Comparison of ENCODE assay signal across 7 cellular contexts in the genomic region with DNA sequence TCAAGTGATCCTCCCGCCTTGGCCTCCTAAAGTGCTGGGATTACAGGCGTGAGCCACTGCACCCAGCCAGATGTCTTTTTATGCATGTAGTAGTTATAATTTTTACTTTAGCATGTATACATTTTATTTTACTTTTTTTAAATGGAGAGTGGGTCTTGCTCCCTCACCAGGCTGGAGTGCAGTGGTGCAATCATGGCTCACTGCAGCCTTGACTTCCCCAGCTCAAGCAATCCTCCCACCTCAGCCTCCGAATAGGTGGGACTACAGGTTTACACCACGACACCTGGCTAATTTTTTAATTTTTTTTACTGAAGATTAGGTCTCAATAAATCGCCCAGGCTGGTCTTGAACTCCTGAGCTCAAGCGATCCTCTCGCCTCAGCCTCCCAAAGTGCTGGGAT. TPM values are rescaled to one million over a fixed set of nuclear protein-coding genes. Genes with fewer than 3 reads are reported as not detected.
DNase-seq lines count a peak whose midpoint lies in the region; ATAC-seq and TF ChIP-seq lines count a peak whose summit lies in the region.
"Not testable (repeated sequence)": the region's sequence is repeated elsewhere in the genome, so short reads cannot be mapped to it uniquely, and the experiment has no call there.

No MANE protein-coding gene starts in this region.

- not testable (repeated sequence) for DNase-seq in H9; cardiac fibroblast (ENCODE audit: low read depth in 2 of 2); foreskin fibroblast; neural crest cell (ENCODE audit: low read depth, low spot score)
- DNase-seq in OCI-LY7 (ENCODE audit: low spot score) = peak; percentile 10
- DNase-seq in activated CD4-positive, alpha-beta T cell treated with anti-CD3 and anti-CD28 coated beads for 36 hours = peak; percentile 29

- H3K4ac ChIP-seq in H9 (ENCODE audit: low read depth, low read length) = not testable (repeated sequence)

- H3K18ac ChIP-seq in H9 (ENCODE audit: insufficient read length, low read depth, low read length) = not testable (repeated sequence)

- not testable (repeated sequence) for H3K27me3 ChIP-seq in DOHH2 (ENCODE audit: control insufficient read depth, low read length); H9 (ENCODE audit: insufficient read depth, low read length)

- H4K8ac ChIP-seq in H9 (replicated peaks; ENCODE audit: insufficient read length, low read depth, low read length) = not testable (repeated sequence)

- H3K36me3 Mint-ChIP-seq in H9 (ENCODE audit: insufficient read depth in 1 of 3, low read depth in 3 of 3); activated CD4-positive, alpha-beta T cell treated with anti-CD3 and anti-CD28 coated beads for 36 hours (ENCODE audit: low read depth); neural crest cell (ENCODE audit: low read depth): not testable (repeated sequence)

- H3T11ph ChIP-seq in H9 (ENCODE audit: low read length) = not testable (repeated sequence)

- not testable (repeated sequence) for H4K20me1 ChIP-seq in DOHH2 (ENCODE audit: control insufficient read depth, insufficient read depth, low read depth, low read length); H9 (ENCODE audit: control insufficient read depth, insufficient read depth, insufficient read length); OCI-LY7 (ENCODE audit: insufficient read depth, low read length)

- H3K4me3 Mint-ChIP-seq in H9; activated CD4-positive, alpha-beta T cell treated with anti-CD3 and anti-CD28 coated beads for 36 hours; neural crest cell: not testable (repeated sequence)

- no CpG with 5 or more reads among the region's 7 CpGs for WGBS in H9 (ENCODE audit: extremely low coverage, insufficient read length, low lambda C conversion rate)

- not testable (repeated sequence) for H3K9me3 Mint-ChIP-seq in H9; activated CD4-positive, alpha-beta T cell treated with anti-CD3 and anti-CD28 coated beads for 36 hours (ENCODE audit: low read depth); neural crest cell

- not testable (repeated sequence) for H2AFZ ChIP-seq in H9 (ENCODE audit: low read length); OCI-LY7 (ENCODE audit: low read length)

- H2BK20ac ChIP-seq in H9 (ENCODE audit: low read depth, low read length, poor library complexity, severe bottlenecking) = not testable (repeated sequence)

- not testable (repeated sequence) for H2BK120ac ChIP-seq in H9 (ENCODE audit: low read depth, low read length, poor library complexity, severe bottlenecking)

- H2BK5ac ChIP-seq in H9 (ENCODE audit: insufficient read length, low read length) = not testable (repeated sequence)

- not testable (repeated sequence) for H4K5ac ChIP-seq in H9 (ENCODE audit: insufficient read length, low read depth, low read length)

- not testable (repeated sequence) for H3K4me2 ChIP-seq in DOHH2 (ENCODE audit: low read length); H9 (ENCODE audit: insufficient read depth, insufficient read length, low read length); OCI-LY7 (ENCODE audit: low read length)

- H4K91ac ChIP-seq in H9 (ENCODE audit: insufficient read length, low read depth, low read length) = not testable (repeated sequence)

- ATAC-seq in activated CD4-positive, alpha-beta T cell treated with anti-CD3 and anti-CD28 coated beads for 36 hours = not testable (repeated sequence)

- H2AK5ac ChIP-seq in H9 (ENCODE audit: insufficient read length, low read length) = not testable (repeated sequence)

- H3K23me2 ChIP-seq in H9 (ENCODE audit: insufficient read length, low read depth, low read length, poor library complexity, severe bottlenecking) = not testable (repeated sequence)

- not testable (repeated sequence) for H3K4me1 Mint-ChIP-seq in H9
- H3K4me1 Mint-ChIP-seq in activated CD4-positive, alpha-beta T cell treated with anti-CD3 and anti-CD28 coated beads for 36 hours = peaks cover 18% of the 10 kb centered on the region
- H3K4me1 Mint-ChIP-seq in neural crest cell = peaks cover 12% of the 10 kb centered on the region

- not testable (repeated sequence) for H3K56ac ChIP-seq in H9 (ENCODE audit: insufficient read length, low read depth, low read length)

- H3K79me2 ChIP-seq in DOHH2 (ENCODE audit: control insufficient read depth, low read length); H9 (ENCODE audit: insufficient read depth, low read length); OCI-LY7 (ENCODE audit: insufficient read depth, low read depth, low read length): not testable (repeated sequence)

- not testable (repeated sequence) for H3K9me3 ChIP-seq in DOHH2 (ENCODE audit: control insufficient read depth, insufficient read depth, low read length); H9 (ENCODE audit: control insufficient read depth, low read depth, low read length); OCI-LY7 (ENCODE audit: low read length)

- intact Hi-C loops in OCI-LY7 (cut with micrococcal nuclease; ENCODE audit: unreplicated experiment) = loop anchor here (5.0 kb wide), 3 partner anchors 85 to 320 kb away; partner anchors contain the start of gene PNMA1
- intact Hi-C loops in activated CD4-positive, alpha-beta T cell treated with anti-CD3 and anti-CD28 coated beads for 36 hours (cut with DNase I, micrococcal nuclease) = loop anchor here (5.0 kb wide), 4 partner anchors 85 to 320 kb away; partner anchors contain the start of gene PNMA1 (in 1 of the 2)

- H3K27ac Mint-ChIP-seq in H9; activated CD4-positive, alpha-beta T cell treated with anti-CD3 and anti-CD28 coated beads for 36 hours; neural crest cell (ENCODE audit: unreplicated experiment): not testable (repeated sequence)

- not testable (repeated sequence) for H3K27me3 Mint-ChIP-seq in H9 (ENCODE audit: low read depth); activated CD4-positive, alpha-beta T cell treated with anti-CD3 and anti-CD28 coated beads for 36 hours; neural crest cell (ENCODE audit: low read depth)

- H3K4me1 ChIP-seq in DOHH2 (ENCODE audit: control insufficient read depth, low read length) = peaks cover 22% of the 10 kb centered on the region
- not testable (repeated sequence) for H3K4me1 ChIP-seq in H9 (ENCODE audit: insufficient read depth, low read length); OCI-LY7 (ENCODE audit: insufficient read depth, low read length, poor library complexity, severe bottlenecking)

- H3K9ac ChIP-seq in H9 (ENCODE audit: extremely low read depth, insufficient read length, low read length) = not testable (repeated sequence)

- not testable (repeated sequence) for H3K14ac ChIP-seq in H9 (ENCODE audit: insufficient read depth, low read length)

- H3K4me3 ChIP-seq in DOHH2 (ENCODE audit: low read length); OCI-LY7 (ENCODE audit: low read depth, low read length, poor library complexity, severe bottlenecking); cardiac fibroblast (replicated peaks in 1 of 2; ENCODE audit: low read depth in 2 of 2, low read length in 2 of 2); foreskin fibroblast (ENCODE audit: low read depth in 1 of 2, low read length in 2 of 2): not testable (repeated sequence)

- BruUV-seq in OCI-LY7 (replicated peaks; lab: Mats Ljungman, UMichigan) = not testable (repeated sequence)

- not testable (repeated sequence) for H3K9me2 ChIP-seq in DOHH2 (replicated peaks; ENCODE audit: control insufficient read depth, low read length); OCI-LY7 (ENCODE audit: insufficient read depth, low read length)

- TF ChIP-seq CTCF in DOHH2 (IDR thresholded peaks at IDR 0.05; ENCODE audit: low read depth, low read length, poor library complexity, severe bottlenecking) (peak; percentile 12), H9 (conservative IDR thresholded peaks at IDR 0.05) (peak; percentile 34; the same call in 2 of the 3 replicates), OCI-LY7 (conservative IDR thresholded peaks at IDR 0.05; ENCODE audit: low read length) (peak; percentile 71), cardiac fibroblast (IDR thresholded peaks at IDR 0.05; ENCODE audit: low read depth, low read length) (peak; percentile 24), foreskin fibroblast (IDR thresholded peaks at IDR 0.05; ENCODE audit: low read depth, low read length) (peak; percentile 26), neural crest cell (conservative IDR thresholded peaks at IDR 0.05) (peak; percentile 33)

- not testable (repeated sequence) for H3K36me3 ChIP-seq in DOHH2 (ENCODE audit: control insufficient read depth, low read length); OCI-LY7 (ENCODE audit: insufficient read depth, low read length)

- H3F3A ChIP-seq in DOHH2 (ENCODE audit: control insufficient read depth, insufficient read depth) = not testable (repeated sequence)

- H3K79me1 ChIP-seq in H9 (ENCODE audit: insufficient read depth, low read depth, low read length, poor library complexity, severe bottlenecking) = not testable (repeated sequence)

- POLR2A ChIA-PET in OCI-LY7 (lab: Charles Lee) = interaction anchor here (0.6 to 0.7 kb wide), 2 partner anchors 11 to 213 kb away, joined by 3 read pairs; no protein-coding TSS in a partner anchor
- POLR2A ChIA-PET in activated CD4-positive, alpha-beta T cell treated with anti-CD3 and anti-CD28 coated beads for 36 hours (lab: Charles Lee) = not testable (repeated sequence)

- not testable (repeated sequence) for H3K23ac ChIP-seq in H9 (ENCODE audit: insufficient read length, low read depth, low read length)

- not testable (repeated sequence) for H2BK15ac ChIP-seq in H9 (ENCODE audit: low read depth, low read length)

- H3K27ac ChIP-seq in DOHH2 (ENCODE audit: low read depth, low read length); H9 (ENCODE audit: insufficient read length, low read depth, low read length); OCI-LY7 (ENCODE audit: low read depth, low read length, poor library complexity, severe bottlenecking): not testable (repeated sequence)

- CTCF ChIA-PET in OCI-LY7 (lab: Charles Lee; ENCODE audit: unreplicated experiment) = interaction anchor here (1.6 to 2.4 kb wide), 2 partner anchors 78 to 98 kb away, joined by 3 to 7 read pairs; no protein-coding TSS in a partner anchor
- CTCF ChIA-PET in activated CD4-positive, alpha-beta T cell treated with anti-CD3 and anti-CD28 coated beads for 36 hours (lab: Charles Lee) = interaction anchor here (0.7 to 12.9 kb wide), 10 partner anchors 11 to 130 kb away, joined by 3 to 170 read pairs (median 4); partner anchors contain the start of gene PTGR2

- H2BK12ac ChIP-seq in H9 (ENCODE audit: insufficient read length, low read depth, low read length) = not testable (repeated sequence)

RNA-seq across cellular contexts. Expression of gene PTGR2, which starts 24.4 kb away (rescaled TPM):
- total RNA-seq in H9 (2021) (5.5 and 6.7 TPM in 2 replicates), OCI-LY7 (2022) (14.3 and 17.8 TPM in 2 replicates), neural crest cell (6.0 and 6.2 TPM in 2 replicates)
- total RNA-seq in OCI-LY7 (2014; rRNA removed; shearing (Covaris generic)) = 6.4 and 6.6 TPM in 2 replicates
- 10 to 100 TPM; 12.6 to 14.3 TPM for total RNA-seq in activated CD4-positive, alpha-beta T cell treated with anti-CD3 and anti-CD28 coated beads for 36 hours

RNA-seq across cellular contexts. Expression of gene ZNF410, which starts 59.5 kb away (rescaled TPM):
- total RNA-seq in H9 (2021) (24.5 and 28.1 TPM in 2 replicates), OCI-LY7 (2022) (45.2 and 45.5 TPM in 2 replicates), neural crest cell (50.5 and 53.0 TPM in 2 replicates)
- total RNA-seq in OCI-LY7 (2014; rRNA removed; shearing (Covaris generic)) = 41.6 and 49.6 TPM in 2 replicates
- 10 to 100 TPM; 58.6 to 66.2 TPM for total RNA-seq in activated CD4-positive, alpha-beta T cell treated with anti-CD3 and anti-CD28 coated beads for 36 hours

Comparison
In these comparisons a context has a peak if more than half of its experiments do, and no peak if none do; other contexts are left out.
1. CTCF ChIP-seq: peak in every context shown above with its lines; median percentile 71 in OCI-LY7; 34 in H9; 33 in neural crest cell; 26 in foreskin fibroblast; 24 in cardiac fibroblast; 12 in DOHH2.